ENCODE assay signal across 14 cellular contexts in the genomic region with DNA sequence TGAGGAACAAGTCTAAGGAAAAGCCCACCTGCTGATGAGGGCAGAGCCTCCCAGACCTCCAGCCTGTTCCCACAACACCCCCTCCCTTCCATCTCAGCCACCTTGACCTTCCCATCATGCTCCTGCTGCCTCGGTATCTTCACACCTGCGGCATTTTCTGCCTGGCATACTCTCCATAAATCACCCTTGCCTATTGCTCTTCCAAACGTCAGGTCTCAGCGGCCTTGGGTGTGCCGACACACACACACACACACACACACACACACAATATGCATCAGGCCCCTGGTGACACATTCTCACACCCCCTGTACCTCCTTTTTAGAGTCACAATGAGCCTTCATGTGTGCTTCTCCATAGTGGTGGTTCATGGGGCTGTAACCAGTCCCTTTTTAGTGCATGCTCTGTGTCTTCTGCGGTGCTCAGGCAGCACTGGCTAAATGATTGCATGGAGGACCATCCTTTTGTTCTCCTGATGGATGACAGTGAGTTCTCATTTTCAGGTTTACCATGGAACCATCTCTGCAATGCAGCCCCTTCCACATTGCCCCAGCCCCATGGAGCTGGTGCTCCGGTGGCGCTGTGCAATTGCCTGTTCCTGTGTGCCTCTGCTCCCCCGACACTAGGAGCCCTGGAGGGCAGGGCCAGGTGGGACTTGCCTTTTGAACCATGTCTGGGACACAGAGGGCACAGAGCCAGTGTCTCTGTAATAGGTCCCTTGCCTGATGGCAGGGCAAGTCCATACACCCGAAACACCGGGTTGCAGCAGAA. TPM values are rescaled to one million over a fixed set of nuclear protein-coding genes. Genes with fewer than 3 reads are reported as not detected.
DNase-seq lines count a peak whose midpoint lies in the region; ATAC-seq, FAIRE-seq and TF ChIP-seq lines count a peak whose summit lies in the region.
"Had no signal": no experiment of that assay in that cellular context is flagged by ENCODE, and none has a peak within 500 bp of the region (broad histone marks: within the 10 kb centered on the region; RNA-seq: fewer than 3 reads in every experiment).

No MANE protein-coding gene starts in this region.

- TF ChIP-seq RAD21 in HepG2 (CRISPR knock-in tag; IDR thresholded peaks at IDR 0.05) = no peak

- TF ChIP-seq CTCF in HepG2 (CRISPR knock-in tag; IDR thresholded peaks at IDR 0.05) = no peak
- no peak for TF ChIP-seq CTCF in right lobe of liver (IDR thresholded peaks at IDR 0.05)

- no peak overlapping the region for H3K9ac ChIP-seq in HepG2 (ENCODE audit: insufficient read depth, low read depth, low read length)
- no peak overlapping the region for H3K9ac ChIP-seq in neuronal stem cell (ENCODE audit: low read depth, low read length, poor library complexity)

- H2BK12ac ChIP-seq in neuronal stem cell (ENCODE audit: low read length) = no peak overlapping the region

- ATAC-seq in HepG2 (peak; percentile 12; the same call in 2 of the 3 replicates), right lobe of liver (no peak), HG02798 (IDR thresholded peaks at IDR 0.05; ENCODE audit: poor library complexity, unreplicated experiment) (no peak)
- ATAC-seq in effector memory CD8-positive, alpha-beta T cell (replicated peaks) = no peak

- no peak overlapping the region for H3K18ac ChIP-seq in neuronal stem cell (ENCODE audit: low read length)

- H3K27ac Mint-ChIP-seq in effector memory CD8-positive, alpha-beta T cell = peak overlapping the region; percentile 20 to 24

- intact Hi-C loops in HepG2 (cut with micrococcal nuclease; ENCODE audit: unreplicated experiment) (no loop called here), right lobe of liver (cut with DNase I) (no loop called here)

- peak overlapping the region in 1 of 2 donors; percentile 5 for H3K4me3 Mint-ChIP-seq in effector memory CD8-positive, alpha-beta T cell

- no peak for TF ChIP-seq EP300 in HepG2 (IDR thresholded peaks at IDR 0.05; ENCODE audit: low read depth in 2 of 2, low read length in 2 of 2)
- no peak for TF ChIP-seq EP300 in HepG2 (CRISPR knock-in tag; IDR thresholded peaks at IDR 0.05; ENCODE audit: borderline replicate concordance)

- H4K20me1 ChIP-seq in HepG2 (ENCODE audit: insufficient read depth, low read length) = no peaks in the 10 kb centered on the region

- DNase-seq in HepG2 (ENCODE audit: low spot score) = no peak
- no peak for DNase-seq in right lobe of liver
- DNase-seq in effector memory CD8-positive, alpha-beta T cell = no peak
- no peak for DNase-seq in neuronal stem cell (ENCODE audit: low spot score)
- DNase-seq in COR-L47 (lab: John Stamatoyannopoulos, UW) = no peak
- DNase-seq in stimulated activated CD4-positive, alpha-beta T cell treated with anti-CD3 and anti-CD28 coated beads, Interleukin-2, amount 100 ng/mL, for 48 hours = no peak
- DNase-seq in glomerular visceral epithelial cell (ENCODE audit: extremely low spot score) = no peak
- DNase-seq: activated CD4-positive, alpha-beta T cell treated with anti-CD3 and anti-CD28 coated beads, Interleukin-2, amount 50 U/mL, for 48 hours; AML-193; NCI-H446 treated with DMSO at 0.1 percent for 48 hours; SHP77 had no signal

- H3K4me2 ChIP-seq in HepG2 (ENCODE audit: low read depth, low read length) (no peak overlapping the region), neuronal stem cell (ENCODE audit: insufficient read depth, low read length, poor library complexity, severe bottlenecking) (no peak overlapping the region)

- H3K27me3 Mint-ChIP-seq in effector memory CD8-positive, alpha-beta T cell = no peaks in the 10 kb centered on the region

- FAIRE-seq in HepG2 (lab: Jason Lieb, UNC) = no peak

- peaks cover 13 to 15% of the 10 kb centered on the region in 2 donors for H3K4me1 Mint-ChIP-seq in effector memory CD8-positive, alpha-beta T cell (ENCODE audit: low read depth in 2 of 2)

- H4K91ac ChIP-seq in neuronal stem cell (ENCODE audit: low read depth, low read length, poor library complexity) = no peak overlapping the region

- H3K79me2 ChIP-seq in HepG2 (ENCODE audit: insufficient read depth, low read length) = no peaks in the 10 kb centered on the region

- H3K9me3 ChIP-seq in HepG2 (ENCODE audit: low read length) (no peaks in the 10 kb centered on the region), right lobe of liver (no peaks in the 10 kb centered on the region), neuronal stem cell (replicated peaks in 1 of 2; ENCODE audit: control insufficient read depth in 2 of 2, insufficient read depth in 1 of 2, low read depth in 1 of 2, low read length in 2 of 2) (peaks cover 0 to 6% of the 10 kb centered on the region in 2 donors)

- CTCF ChIA-PET in HepG2 (lab: Yijun Ruan, JAX; ENCODE audit: low intra/inter-chr PET ratio, low total read pairs) = no interaction called here

- in situ Hi-C loops in HepG2 (cut with HindIII; ENCODE audit: extremely low pct_ligation_motif_present, low pct_unique_long_range_greater_than_20kb) = no loop called here

- no peak for TF ChIP-seq POLR2A in HepG2 (IDR thresholded peaks at IDR 0.05; ENCODE audit: insufficient read depth in 1 of 2, low read depth in 2 of 2, low read length in 2 of 2)
- TF ChIP-seq POLR2A in right lobe of liver (IDR thresholded peaks at IDR 0.05) = no peak

- no TSS peak for BruUV-seq in HepG2 (replicated peaks; lab: Mats Ljungman, UMichigan)

- no peak overlapping the region for H2BK120ac ChIP-seq in neuronal stem cell (ENCODE audit: low read depth, low read length)

- H3K27me3 ChIP-seq in HepG2 (ENCODE audit: control insufficient read depth in 1 of 2, insufficient read depth in 2 of 2, low read length in 2 of 2) (peaks cover 5 to 47% of the 10 kb centered on the region in 2 experiments; a peak in 3 of 5 replicates), right lobe of liver (no peaks in the 10 kb centered on the region), neuronal stem cell (ENCODE audit: control insufficient read depth in 3 of 3, insufficient read depth in 3 of 3, low read depth in 1 of 3, low read length in 3 of 3) (peaks cover 0 to 8% (median 0%) of the 10 kb centered on the region in 3 experiments)

- H3K9me3 Mint-ChIP-seq in effector memory CD8-positive, alpha-beta T cell = no peaks in the 10 kb centered on the region

- H3K4me1 ChIP-seq in HepG2 (ENCODE audit: insufficient read depth, low read length) (peaks cover 4% of the 10 kb centered on the region), right lobe of liver (peaks cover 0 to 12% (median 0%) of the 10 kb centered on the region in 4 donors), neuronal stem cell (ENCODE audit: control insufficient read depth in 2 of 2, insufficient read depth in 1 of 2, low read depth in 1 of 2, low read length in 2 of 2) (peaks cover 10 to 20% of the 10 kb centered on the region in 2 donors)

- H3K79me1 ChIP-seq in neuronal stem cell (ENCODE audit: low read depth, low read length) = no peaks in the 10 kb centered on the region

- no peak overlapping the region for H2BK5ac ChIP-seq in neuronal stem cell (ENCODE audit: low read length)

- no peak overlapping the region for H4K8ac ChIP-seq in neuronal stem cell (ENCODE audit: low read depth, low read length)

- H3K27ac ChIP-seq in HepG2 (ENCODE audit: extremely low read length, insufficient read depth, low read length) = no peak overlapping the region
- H3K27ac ChIP-seq in right lobe of liver = no peak overlapping the region
- H3K27ac ChIP-seq in neuronal stem cell (replicated peaks; ENCODE audit: low read length) = no peak overlapping the region

- H3K36me3 ChIP-seq in HepG2 (replicated peaks in 1 of 2; ENCODE audit: control insufficient read depth in 1 of 2, insufficient read depth in 2 of 2, low read length in 2 of 2) (no peaks in the 10 kb centered on the region), right lobe of liver (no peaks in the 10 kb centered on the region), neuronal stem cell (replicated peaks in 1 of 2; ENCODE audit: control insufficient read depth in 2 of 2, insufficient read depth in 2 of 2, low read length in 2 of 2) (no peaks in the 10 kb centered on the region)

- peak overlapping the region; percentile 16 for H2AK5ac ChIP-seq in neuronal stem cell (ENCODE audit: low read depth, low read length)

- H3K4me3 ChIP-seq in HepG2 (replicated peaks in 1 of 3; ENCODE audit: insufficient read depth in 1 of 3, low read depth in 2 of 3, low read length in 3 of 3) (no peak overlapping the region), right lobe of liver (no peak overlapping the region), neuronal stem cell (ENCODE audit: low read length in 2 of 2) (no peak overlapping the region)

- POLR2A ChIA-PET in HepG2 (lab: Yijun Ruan, JAX) = no interaction called here

- no peak overlapping the region for H3K4ac ChIP-seq in neuronal stem cell (ENCODE audit: low read length)

- peaks cover 23% of the 10 kb centered on the region for H3K36me3 Mint-ChIP-seq in effector memory CD8-positive, alpha-beta T cell (ENCODE audit: insufficient read depth)
- H3K36me3 Mint-ChIP-seq: brain had no signal

- H2AFZ ChIP-seq in HepG2 (ENCODE audit: low read length) = no peak overlapping the region
- H2AFZ ChIP-seq in neuronal stem cell (ENCODE audit: low read length) = peak overlapping the region; percentile 75

- 40% methylated on average over 9 of the region's 11 CpGs for WGBS in HepG2 (ENCODE audit: low lambda C conversion rate)
- WGBS in right lobe of liver (ENCODE audit: insufficient coverage, low coverage, low lambda C conversion rate, missing lambda C conversion rate) = 95% methylated on average over 6 of the region's 11 CpGs
- no CpG with 5 or more reads among the region's 11 CpGs for WGBS in neuronal stem cell (ENCODE audit: extremely low coverage in 2 of 2, insufficient read length in 2 of 2, insufficient replicate concordance in 1 of 2), 2 donors

- no peak overlapping the region for H3K23ac ChIP-seq in neuronal stem cell (ENCODE audit: low read depth, low read length, poor library complexity)

- no peak overlapping the region for H2BK15ac ChIP-seq in neuronal stem cell (ENCODE audit: low read length)

- H3K14ac ChIP-seq in neuronal stem cell (ENCODE audit: low read length) = no peak overlapping the region

RNA-seq across cellular contexts. Expression of gene ADIRF, which starts 4.5 kb away (rescaled TPM):
- total RNA-seq in HepG2 (2016; rRNA removed; fragmentation: Illumina TruSeq; extraction: Trizol) (0.40 and 0.44 TPM in 2 replicates), right lobe of liver (10 to 100 TPM; 11.1 to 77.6 (median 28.6) TPM)
- total RNA-seq in HepG2 (2016; cell fraction: cytosol; rRNA removed; fragmentation: Illumina TruSeq; extraction: Trizol; ENCODE audit: low read depth) = not detected in 2 replicates
- total RNA-seq in HepG2 (2016; cell fraction: insoluble cytoplasmic fraction; rRNA removed; fragmentation: Illumina TruSeq; extraction: Trizol) = 0.17 TPM in 1 of 2 replicates, not detected in the other
- total RNA-seq in HepG2 (2016; cell fraction: membrane; rRNA removed; fragmentation: Illumina TruSeq; extraction: Trizol) = 0.41 TPM in 1 of 2 replicates, not detected in the other
- not detected in 2 replicates for total RNA-seq in HepG2 (2016; cell fraction: nucleus; rRNA removed; fragmentation: Illumina TruSeq; extraction: Trizol)
- 0.13 TPM in 1 of 2 replicates, not detected in the other for polyA plus RNA-seq in HepG2 (2011; rRNA removed)
- polyA plus RNA-seq in HepG2 (2011; cell fraction: cytosol; rRNA removed) = 0.13 TPM in 1 of 2 replicates, not detected in the other
- polyA plus RNA-seq in HepG2 (2011; cell fraction: nucleus; rRNA removed) = not detected in 2 replicates
- not detected in 2 replicates for polyA plus RNA-seq in HepG2 (2012)
- 0.27 and 0.36 TPM in 2 replicates for polyA plus RNA-seq in HepG2 (2016; cell fraction: cytosol; fragmentation: Illumina TruSeq; extraction: Trizol; ENCODE audit: low read depth)
- not detected in 2 replicates for polyA plus RNA-seq in HepG2 (2016; cell fraction: insoluble cytoplasmic fraction; fragmentation: Illumina TruSeq; extraction: Trizol; ENCODE audit: low read depth)
- 0.62 and 1.4 TPM in 2 replicates for polyA plus RNA-seq in HepG2 (2016; cell fraction: membrane; fragmentation: Illumina TruSeq; extraction: Trizol; ENCODE audit: low read depth)
- polyA plus RNA-seq in HepG2 (2016; cell fraction: nucleus; fragmentation: Illumina TruSeq; extraction: Trizol; ENCODE audit: insufficient read depth, low read depth) = not detected in 2 replicates
- not detected in 2 replicates for polyA minus RNA-seq in HepG2 (2011; rRNA and poly(A)+ RNA removed; ENCODE audit: low replicate concordance)
- polyA minus RNA-seq in HepG2 (2011; cell fraction: cytosol; rRNA and poly(A)+ RNA removed) = not detected in 2 replicates
- polyA minus RNA-seq in HepG2 (2011; cell fraction: nucleus; rRNA and poly(A)+ RNA removed) = not detected in 2 replicates
- polyA plus RNA-seq in neuronal stem cell (2013, experiment 1 of 2) = 0.18 TPM
- 0.29 TPM for polyA plus RNA-seq in neuronal stem cell (2013, experiment 2 of 2)

RNA-seq across cellular contexts. Expression of gene SNCG, which starts 14.4 kb away (rescaled TPM):
- total RNA-seq in HepG2 (2016; rRNA removed; fragmentation: Illumina TruSeq; extraction: Trizol) (0.22 TPM in 1 of 2 replicates, not detected in the other), right lobe of liver (10 to 100 TPM in 2 of 6 experiments, 1 to 10 TPM in 4; 1.1 to 21.2 (median 2.2) TPM)
- not detected in 2 replicates for total RNA-seq in HepG2 (2016; cell fraction: cytosol; rRNA removed; fragmentation: Illumina TruSeq; extraction: Trizol; ENCODE audit: low read depth)
- not detected in 2 replicates for total RNA-seq in HepG2 (2016; cell fraction: insoluble cytoplasmic fraction; rRNA removed; fragmentation: Illumina TruSeq; extraction: Trizol)
- not detected in 2 replicates for total RNA-seq in HepG2 (2016; cell fraction: membrane; rRNA removed; fragmentation: Illumina TruSeq; extraction: Trizol)
- not detected in 2 replicates for total RNA-seq in HepG2 (2016; cell fraction: nucleus; rRNA removed; fragmentation: Illumina TruSeq; extraction: Trizol)
- 0.86 and 0.91 TPM in 2 replicates for polyA plus RNA-seq in HepG2 (2011; rRNA removed)
- 1.1 and 1.8 TPM in 2 replicates for polyA plus RNA-seq in HepG2 (2011; cell fraction: cytosol; rRNA removed)
- polyA plus RNA-seq in HepG2 (2011; cell fraction: nucleus; rRNA removed) = 1.2 and 1.8 TPM in 2 replicates
- 0.32 TPM in 1 of 2 replicates, not detected in the other for polyA plus RNA-seq in HepG2 (2012)
- 0.33 and 0.71 TPM in 2 replicates for polyA plus RNA-seq in HepG2 (2016; cell fraction: cytosol; fragmentation: Illumina TruSeq; extraction: Trizol; ENCODE audit: low read depth)
- not detected in 2 replicates for polyA plus RNA-seq in HepG2 (2016; cell fraction: insoluble cytoplasmic fraction; fragmentation: Illumina TruSeq; extraction: Trizol; ENCODE audit: low read depth)
- 0.30 and 0.38 TPM in 2 replicates for polyA plus RNA-seq in HepG2 (2016; cell fraction: membrane; fragmentation: Illumina TruSeq; extraction: Trizol; ENCODE audit: low read depth)
- not detected in 2 replicates for polyA plus RNA-seq in HepG2 (2016; cell fraction: nucleus; fragmentation: Illumina TruSeq; extraction: Trizol; ENCODE audit: insufficient read depth, low read depth)
- 0.56 and 4.7 TPM in 2 replicates for polyA minus RNA-seq in HepG2 (2011; rRNA and poly(A)+ RNA removed; ENCODE audit: low replicate concordance)
- 0.79 and 1.4 TPM in 2 replicates for polyA minus RNA-seq in HepG2 (2011; cell fraction: cytosol; rRNA and poly(A)+ RNA removed)
- polyA minus RNA-seq in HepG2 (2011; cell fraction: nucleus; rRNA and poly(A)+ RNA removed) = not detected in 2 replicates
- 0.21 TPM for polyA plus RNA-seq in neuronal stem cell (2013, experiment 1 of 2)
- polyA plus RNA-seq in neuronal stem cell (2013, experiment 2 of 2) = 0.29 TPM

RNA-seq across cellular contexts. Expression of gene MMRN2, which starts 15.4 kb away (rescaled TPM):
- total RNA-seq in HepG2 (2016; rRNA removed; fragmentation: Illumina TruSeq; extraction: Trizol) (0.04 TPM in 1 of 2 replicates, not detected in the other), right lobe of liver (10 to 100 TPM in 3 of 6 experiments, 1 to 10 TPM in 3; 6.2 to 11.8 (median 9.1) TPM)
- total RNA-seq in HepG2 (2016; cell fraction: cytosol; rRNA removed; fragmentation: Illumina TruSeq; extraction: Trizol; ENCODE audit: low read depth) = not detected in 2 replicates
- total RNA-seq in HepG2 (2016; cell fraction: insoluble cytoplasmic fraction; rRNA removed; fragmentation: Illumina TruSeq; extraction: Trizol) = not detected in 2 replicates
- not detected in 2 replicates for total RNA-seq in HepG2 (2016; cell fraction: membrane; rRNA removed; fragmentation: Illumina TruSeq; extraction: Trizol)
- not detected in 2 replicates for total RNA-seq in HepG2 (2016; cell fraction: nucleus; rRNA removed; fragmentation: Illumina TruSeq; extraction: Trizol)
- 0.03 TPM in 1 of 2 replicates, not detected in the other for polyA plus RNA-seq in HepG2 (2011; rRNA removed)
- 0.01 and 0.04 TPM in 2 replicates for polyA plus RNA-seq in HepG2 (2011; cell fraction: cytosol; rRNA removed)
- 0.07 and 0.13 TPM in 2 replicates for polyA plus RNA-seq in HepG2 (2011; cell fraction: nucleus; rRNA removed)
- polyA plus RNA-seq in HepG2 (2012) = 0.19 and 0.20 TPM in 2 replicates
- not detected in 2 replicates for polyA plus RNA-seq in HepG2 (2016; cell fraction: cytosol; fragmentation: Illumina TruSeq; extraction: Trizol; ENCODE audit: low read depth)
- polyA plus RNA-seq in HepG2 (2016; cell fraction: insoluble cytoplasmic fraction; fragmentation: Illumina TruSeq; extraction: Trizol; ENCODE audit: low read depth) = not detected in 2 replicates
- 0.07 TPM in 1 of 2 replicates, not detected in the other for polyA plus RNA-seq in HepG2 (2016; cell fraction: membrane; fragmentation: Illumina TruSeq; extraction: Trizol; ENCODE audit: low read depth)
- polyA plus RNA-seq in HepG2 (2016; cell fraction: nucleus; fragmentation: Illumina TruSeq; extraction: Trizol; ENCODE audit: insufficient read depth, low read depth) = not detected in 2 replicates
- 0.04 and 0.70 TPM in 2 replicates for polyA minus RNA-seq in HepG2 (2011; rRNA and poly(A)+ RNA removed; ENCODE audit: low replicate concordance)
- not detected in 2 replicates for polyA minus RNA-seq in HepG2 (2011; cell fraction: cytosol; rRNA and poly(A)+ RNA removed)
- not detected in 2 replicates for polyA minus RNA-seq in HepG2 (2011; cell fraction: nucleus; rRNA and poly(A)+ RNA removed)
- polyA plus RNA-seq in neuronal stem cell (2013, experiment 1 of 2) = 0.52 TPM
- polyA plus RNA-seq in neuronal stem cell (2013, experiment 2 of 2) = 0.40 TPM

RNA-seq across cellular contexts. Expression of gene FAM25A, which starts 47.3 kb away (rescaled TPM):
- not detected in 2 replicates for total RNA-seq in HepG2 (2016; rRNA removed; fragmentation: Illumina TruSeq; extraction: Trizol)
- not detected in 2 replicates for total RNA-seq in HepG2 (2016; cell fraction: cytosol; rRNA removed; fragmentation: Illumina TruSeq; extraction: Trizol; ENCODE audit: low read depth)
- total RNA-seq in HepG2 (2016; cell fraction: insoluble cytoplasmic fraction; rRNA removed; fragmentation: Illumina TruSeq; extraction: Trizol) = not detected in 2 replicates
- total RNA-seq in HepG2 (2016; cell fraction: membrane; rRNA removed; fragmentation: Illumina TruSeq; extraction: Trizol) = not detected in 2 replicates
- not detected in 2 replicates for total RNA-seq in HepG2 (2016; cell fraction: nucleus; rRNA removed; fragmentation: Illumina TruSeq; extraction: Trizol)
- not detected in 2 replicates for polyA plus RNA-seq in HepG2 (2011; rRNA removed)
- polyA plus RNA-seq in HepG2 (2011; cell fraction: cytosol; rRNA removed) = not detected in 2 replicates
- not detected in 2 replicates for polyA plus RNA-seq in HepG2 (2011; cell fraction: nucleus; rRNA removed)
- not detected in 2 replicates for polyA plus RNA-seq in HepG2 (2012)
- not detected in 2 replicates for polyA plus RNA-seq in HepG2 (2016; cell fraction: cytosol; fragmentation: Illumina TruSeq; extraction: Trizol; ENCODE audit: low read depth)
- polyA plus RNA-seq in HepG2 (2016; cell fraction: insoluble cytoplasmic fraction; fragmentation: Illumina TruSeq; extraction: Trizol; ENCODE audit: low read depth) = not detected in 2 replicates
- not detected in 2 replicates for polyA plus RNA-seq in HepG2 (2016; cell fraction: membrane; fragmentation: Illumina TruSeq; extraction: Trizol; ENCODE audit: low read depth)
- not detected in 2 replicates for polyA plus RNA-seq in HepG2 (2016; cell fraction: nucleus; fragmentation: Illumina TruSeq; extraction: Trizol; ENCODE audit: insufficient read depth, low read depth)
- polyA minus RNA-seq in HepG2 (2011; rRNA and poly(A)+ RNA removed; ENCODE audit: low replicate concordance) = not detected in 2 replicates
- polyA minus RNA-seq in HepG2 (2011; cell fraction: cytosol; rRNA and poly(A)+ RNA removed) = not detected in 2 replicates
- not detected in 2 replicates for polyA minus RNA-seq in HepG2 (2011; cell fraction: nucleus; rRNA and poly(A)+ RNA removed)
- total RNA-seq in right lobe of liver = not detected
- not detected for polyA plus RNA-seq in neuronal stem cell (2013, experiment 1 of 2)
- not detected for polyA plus RNA-seq in neuronal stem cell (2013, experiment 2 of 2)
- total RNA-seq: pulmonary artery endothelial cell had no signal

Comparison
In these comparisons a context has a peak if more than half of its experiments do, and no peak if none do; other contexts are left out.
1. RNA of gene ADIRF, which starts 4.5 kb away (total RNA-seq): 11.1 to 77.6 TPM in right lobe of liver; 0.17 to 0.44 TPM in HepG2; every median in the first group is over 4 times any median in the second.